Comparison of ENCODE assay signal across 14 cellular contexts in genomic region chr5:149493316-149493715, GRCh38. TPM values are rescaled to one million over a fixed set of nuclear protein-coding genes. Genes with fewer than 3 reads are reported as not detected.
DNase-seq lines count a peak whose midpoint lies in the region; ATAC-seq and TF ChIP-seq lines count a peak whose summit lies in the region.
"Had no signal": no experiment of that assay in that cellular context is flagged by ENCODE, and none has a peak within 500 bp of the region (broad histone marks: within the 10 kb centered on the region; RNA-seq: fewer than 3 reads in every experiment).

No MANE protein-coding gene starts in this region.

- H3K9me3 ChIP-seq in PC-3 (ENCODE audit: low read length) (no peaks in the 10 kb centered on the region), left lung (no peaks in the 10 kb centered on the region)

- H3K4me3 Mint-ChIP-seq in Calu3 (ENCODE audit: low read depth, unreplicated experiment) (no peak overlapping the region), GM23338 (no peak overlapping the region)
- H3K4me3 Mint-ChIP-seq: activated naive CD8-positive, alpha-beta T cell; stimulated activated memory B cell treated with anti-CD40 and anti-IgM and Interleukin-4, amounts not matched to agents 10 μg/mL and 1 μg/mL and 100 μg/mL, for 72 hours; T-helper 1 cell treated with Interleukin-12 subunit alpha and Interleukin-12 subunit beta and Interleukin-4 antibody, amounts not matched to agents 30 μg/mL and 1 μg/mL, for 36 hours had no signal

- POLR2A ChIA-PET in PC-3 (lab: Charles Lee; ENCODE audit: unreplicated experiment) = interaction anchor here (0.6 to 0.7 kb wide), 3 partner anchors 52 to 67 kb away, joined by 4 to 7 read pairs (median 5); no protein-coding TSS in a partner anchor

- H3K27me3 ChIP-seq in GM23338 (ENCODE audit: insufficient read depth) (no peaks in the 10 kb centered on the region), PC-3 (ENCODE audit: low read length) (no peaks in the 10 kb centered on the region), left lung (no peaks in the 10 kb centered on the region)

- H3K4me3 ChIP-seq in GM23338 = no peak overlapping the region
- peak overlapping the region; percentile 12; the same call in 1 of the 2 replicates for H3K4me3 ChIP-seq in PC-3 (ENCODE audit: low read length)
- no peak overlapping the region for H3K4me3 ChIP-seq in left lung

- CTCF ChIA-PET in Calu3 (lab: Charles Lee) (interaction anchor here (0.7 to 0.9 kb wide), 2 partner anchors 19 to 64 kb away, joined by 4 to 5 read pairs; no protein-coding TSS in a partner anchor), PC-3 (lab: Charles Lee) (interaction anchor here (1.5 kb wide), 1 partner anchor 53 kb away, joined by 5 read pairs; no protein-coding TSS in a partner anchor)

- peak overlapping the region; percentile 72 for H3K27ac Mint-ChIP-seq in Calu3 (ENCODE audit: unreplicated experiment)
- no peak overlapping the region for H3K27ac Mint-ChIP-seq in GM23338
- H3K27ac Mint-ChIP-seq: activated naive CD8-positive, alpha-beta T cell; stimulated activated memory B cell treated with anti-CD40 and anti-IgM and Interleukin-4, amounts not matched to agents 10 μg/mL and 1 μg/mL and 100 μg/mL, for 72 hours; T-helper 1 cell treated with Interleukin-12 subunit alpha and Interleukin-12 subunit beta and Interleukin-4 antibody, amounts not matched to agents 30 μg/mL and 1 μg/mL, for 36 hours had no signal

- TF ChIP-seq CTCF in Calu3 (IDR thresholded peaks at IDR 0.05; ENCODE audit: unreplicated experiment) = no peak
- no peak for TF ChIP-seq CTCF in GM23338 (conservative IDR thresholded peaks at IDR 0.05; ENCODE audit: low read depth in 2 of 2)
- no peak for TF ChIP-seq CTCF in PC-3 (conservative IDR thresholded peaks at IDR 0.05; ENCODE audit: low read depth, low read length)
- TF ChIP-seq CTCF in left lung (IDR thresholded peaks at IDR 0.05) = no peak

- no TSS peak for BruUV-seq in Calu3 (replicated peaks; lab: Mats Ljungman, UMichigan)
- BruUV-seq in PC-3 (replicated peaks; lab: Mats Ljungman, UMichigan) = no TSS peak

- H3K9me3 Mint-ChIP-seq in Calu3 (ENCODE audit: low read depth, unreplicated experiment) (no peaks in the 10 kb centered on the region), GM23338 (no peaks in the 10 kb centered on the region)
- H3K9me3 Mint-ChIP-seq: stimulated activated memory B cell treated with anti-CD40 and anti-IgM and Interleukin-4, amounts not matched to agents 10 μg/mL and 1 μg/mL and 100 μg/mL, for 72 hours; T-helper 1 cell treated with Interleukin-12 subunit alpha and Interleukin-12 subunit beta and Interleukin-4 antibody, amounts not matched to agents 30 μg/mL and 1 μg/mL, for 36 hours had no signal

- no peak for DNase-seq in Calu3
- no peak for DNase-seq in GM23338 (ENCODE audit: low spot score)
- DNase-seq in PC-3 = peak; percentile 81
- DNase-seq in left lung = no peak
- no peak for DNase-seq in left lobe of liver (ENCODE audit: low spot score)
- no peak for DNase-seq in SHP77 treated with DMSO at 0.1 percent for 48 hours (lab: John Stamatoyannopoulos, UW)
- DNase-seq: activated CD4-positive, CD25-positive, alpha-beta regulatory T cell treated with anti-CD3 and anti-CD28 coated beads, Interleukin-2, amount 50 U/mL, for 72 hours; glutamatergic neuron; GOT3; NCI-H524 treated with DMSO at 0.1 percent for 48 hours had no signal

- peaks cover 31% of the 10 kb centered on the region for H3K4me1 ChIP-seq in GM23338 (ENCODE audit: insufficient read depth)
- H3K4me1 ChIP-seq in PC-3 (ENCODE audit: insufficient read depth, low read length) = peaks cover 91% of the 10 kb centered on the region
- peaks cover 3 to 14% of the 10 kb centered on the region in 2 donors for H3K4me1 ChIP-seq in left lung

- no peak overlapping the region for H3K4me2 ChIP-seq in GM23338
- H3K4me2 ChIP-seq in PC-3 (ENCODE audit: low read length) = peak overlapping the region; percentile 54

- H2AFZ ChIP-seq in GM23338 (no peak overlapping the region), PC-3 (ENCODE audit: low read length) (no peak overlapping the region)

- intact Hi-C loops in Calu3 (cut with micrococcal nuclease; ENCODE audit: unreplicated experiment) (loop anchor here (2.0 kb wide), 1 partner anchor 53 kb away; no protein-coding TSS in a partner anchor), PC-3 (cut with micrococcal nuclease) (no loop called here), left lung (cut with DNase I) (no loop called here)

- no peaks in the 10 kb centered on the region for H3K9me2 ChIP-seq in GM23338 (ENCODE audit: insufficient read depth)
- no peaks in the 10 kb centered on the region for H3K9me2 ChIP-seq in PC-3 (replicated peaks; ENCODE audit: low read length)

- H3K4me1 Mint-ChIP-seq in Calu3 (ENCODE audit: low read depth, unreplicated experiment) = peaks cover 43% of the 10 kb centered on the region
- H3K4me1 Mint-ChIP-seq in GM23338 = peaks cover 32% of the 10 kb centered on the region
- H3K4me1 Mint-ChIP-seq: stimulated activated memory B cell treated with anti-CD40 and anti-IgM and Interleukin-4, amounts not matched to agents 10 μg/mL and 1 μg/mL and 100 μg/mL, for 72 hours had no signal

- H3K36me3 Mint-ChIP-seq in Calu3 (ENCODE audit: insufficient read depth, unreplicated experiment) (peaks cover 92% of the 10 kb centered on the region), GM23338 (ENCODE audit: low read depth) (peaks cover 33% of the 10 kb centered on the region; the same call in 2 of the 3 replicates)

- ATAC-seq in GM23338 (no peak), PC-3 (no peak), left lung (peak; percentile 17), HG03159 (IDR thresholded peaks at IDR 0.05; ENCODE audit: unreplicated experiment) (no peak), left lobe of liver (no peak)
- ATAC-seq: stimulated activated memory B cell treated with anti-CD40 and anti-IgM and Interleukin-4, amounts not matched to agents 10 μg/mL and 1 μg/mL and 100 μg/mL, for 72 hours had no signal

- H3K79me2 ChIP-seq in GM23338 (replicated peaks; ENCODE audit: insufficient read depth) (no peaks in the 10 kb centered on the region), PC-3 (ENCODE audit: low read length) (peaks cover 31% of the 10 kb centered on the region)

- H3K27ac ChIP-seq in GM23338 (ENCODE audit: low read depth) = peak overlapping the region; percentile 10; the same call in 1 of the 2 replicates
- peak overlapping the region; percentile 75 for H3K27ac ChIP-seq in PC-3 (ENCODE audit: low read length)
- H3K27ac ChIP-seq in left lung = peak overlapping the region in 1 of 2 donors; percentile 23

- H3K36me3 ChIP-seq in GM23338 (ENCODE audit: insufficient read depth) = no peaks in the 10 kb centered on the region; the same call in 1 of the 2 replicates
- peaks cover 43% of the 10 kb centered on the region for H3K36me3 ChIP-seq in PC-3 (ENCODE audit: low read depth, low read length)
- peaks cover 0 to 60% of the 10 kb centered on the region in 2 donors for H3K36me3 ChIP-seq in left lung

- peak overlapping the region; percentile 28 for H3K9ac ChIP-seq in PC-3 (ENCODE audit: low read length)

- H4K20me1 ChIP-seq in GM23338 (replicated peaks; ENCODE audit: insufficient read depth) = no peaks in the 10 kb centered on the region
- H4K20me1 ChIP-seq in PC-3 (ENCODE audit: low read length) = no peaks in the 10 kb centered on the region

- H3K27me3 Mint-ChIP-seq in Calu3 (ENCODE audit: unreplicated experiment) (no peaks in the 10 kb centered on the region), GM23338 (ENCODE audit: insufficient read depth, low read depth, poor library complexity) (peaks cover 9% of the 10 kb centered on the region)
- H3K27me3 Mint-ChIP-seq: activated naive CD8-positive, alpha-beta T cell; stimulated activated memory B cell treated with anti-CD40 and anti-IgM and Interleukin-4, amounts not matched to agents 10 μg/mL and 1 μg/mL and 100 μg/mL, for 72 hours had no signal

- no peaks in the 10 kb centered on the region for H3F3A ChIP-seq in GM23338 (replicated peaks; ENCODE audit: low read depth)
- H3F3A ChIP-seq in PC-3 (ENCODE audit: low read length, unreplicated experiment) = peaks cover 26% of the 10 kb centered on the region

TF ChIP-seq in GM23338, 12 proteins besides CTCF, POLR2A, EP300 and RAD21 (continues in another document):
- no peak for TF ChIP-seq EZH2phosphoT487 (IDR thresholded peaks at IDR 0.05; ENCODE audit: unreplicated experiment)
- TF ChIP-seq EZH2 (IDR thresholded peaks at IDR 0.05; ENCODE audit: low read depth, unreplicated experiment) = no peak
- no peak for TF ChIP-seq ETS1 (IDR thresholded peaks at IDR 0.05)
- TF ChIP-seq JUNB (IDR thresholded peaks at IDR 0.05; ENCODE audit: unreplicated experiment) = no peak
- TF ChIP-seq CREB1 (CRISPR knock-in tag; IDR thresholded peaks at IDR 0.05; ENCODE audit: low read depth) = no peak
- no peak for TF ChIP-seq POLR2AphosphoS5 (IDR thresholded peaks at IDR 0.05; ENCODE audit: low read depth)

RNA-seq across cellular contexts. Expression of gene CSNK1A1, which starts 57.9 kb away (rescaled TPM):
- 350 and 377 TPM in 2 replicates for total RNA-seq in Calu3 (2022)
- 233 and 235 TPM in 2 replicates for total RNA-seq in GM23338 (2014; rRNA removed; shearing (Covaris generic))
- 110 and 114 TPM in 2 replicates for polyA plus RNA-seq in GM23338 (2016; fragmentation: Nextera tagmentation; extraction: Ambion mirVana)
- 500 and 586 TPM in 2 replicates for total RNA-seq in PC-3 (2014; rRNA removed)
- 100 to 1,000 TPM; 206 to 217 TPM for total RNA-seq in left lung
- total RNA-seq in left lobe of liver = 82.6 TPM
